ENCODE assay signal across 11 cellular contexts in genomic region chr14:77100961-77101360, GRCh38. TPM values are rescaled to one million over a fixed set of nuclear protein-coding genes. Genes with fewer than 3 reads are reported as not detected.
DNase-seq lines count a peak whose midpoint lies in the region; ATAC-seq and TF ChIP-seq lines count a peak whose summit lies in the region.
"Had no signal": no experiment of that assay in that cellular context is flagged by ENCODE, and none has a peak within 500 bp of the region (broad histone marks: within the 10 kb centered on the region; RNA-seq: fewer than 3 reads in every experiment).

No MANE protein-coding gene starts in this region.

- peak overlapping the region; percentile 41 for H3K9ac ChIP-seq in muscle layer of colon (ENCODE audit: low read length)

- H3K4me1 Mint-ChIP-seq in brain: peaks cover 97% of the 10 kb centered on the region

- H3K27ac Mint-ChIP-seq in brain: peak overlapping the region in 4 of 5 experiments; percentile 62 to 96 (median 80)
- H3K27ac Mint-ChIP-seq: activated naive CD8-positive, alpha-beta T cell had no signal

- no peaks in the 10 kb centered on the region for H3K9me3 Mint-ChIP-seq in brain

- TF ChIP-seq EP300 in upper lobe of left lung (IDR thresholded peaks at IDR 0.05): no peak

- intact Hi-C loops in left ventricle myocardium inferior (cut with micrococcal nuclease) (no loop called here), Right ventricle myocardium inferior (cut with DNase I) (no loop called here)

- H3K27ac ChIP-seq in left ventricle myocardium inferior (replicated peaks) (peak overlapping the region; percentile 98), muscle layer of colon (ENCODE audit: low read depth, low read length) (peak overlapping the region; percentile 62), upper lobe of left lung (peak overlapping the region in 3 of 4 donors; percentile 22 to 69 (median 50))

- H3K27me3 Mint-ChIP-seq in brain: peaks cover 10% of the 10 kb centered on the region
- H3K27me3 Mint-ChIP-seq: activated naive CD8-positive, alpha-beta T cell had no signal

- no peak for TF ChIP-seq POLR2A in upper lobe of left lung (IDR thresholded peaks at IDR 0.05)

- DNase-seq in left ventricle myocardium inferior (no peak), Right ventricle myocardium inferior (ENCODE audit: missing footprints) (no peak), upper lobe of left lung (no peak), NCI-H1417 (lab: John Stamatoyannopoulos, UW) (no peak), NK-92 (lab: John Stamatoyannopoulos, UW; ENCODE audit: unreplicated experiment) (no peak), NCI-H226 (no peak)
- DNase-seq: DMS53, NCI-H1105 treated with DMSO at 0.1 percent for 48 hours had no signal

- no peaks in the 10 kb centered on the region for H3K9me3 ChIP-seq in left ventricle myocardium inferior (replicated peaks)
- no peaks in the 10 kb centered on the region for H3K9me3 ChIP-seq in muscle layer of colon (ENCODE audit: low read length)
- no peaks in the 10 kb centered on the region for H3K9me3 ChIP-seq in upper lobe of left lung

- H3K4me3 Mint-ChIP-seq in brain: peak overlapping the region; percentile 30 to 88 (median 71)

- no peak for ATAC-seq in Right ventricle myocardium inferior
- ATAC-seq in upper lobe of left lung (ENCODE audit: low FRiP score in 2 of 2): no peak

- peak overlapping the region; percentile 84 for H3K4me3 ChIP-seq in left ventricle myocardium inferior
- no peak overlapping the region for H3K4me3 ChIP-seq in muscle layer of colon (ENCODE audit: low read depth in 1 of 2, low read length in 2 of 2)
- H3K4me3 ChIP-seq in upper lobe of left lung: no peak overlapping the region

- 40 to 55% methylated on average over 3 of the region's 3 CpGs for WGBS in upper lobe of left lung, 2 donors

- no peak for TF ChIP-seq CTCF in left ventricle myocardium inferior (IDR thresholded peaks at IDR 0.05; ENCODE audit: borderline replicate concordance)
- TF ChIP-seq CTCF in brain (conservative IDR thresholded peaks at IDR 0.05): no peak
- TF ChIP-seq CTCF in upper lobe of left lung (IDR thresholded peaks at IDR 0.05): no peak

- H3K4me1 ChIP-seq in left ventricle myocardium inferior (peaks cover 87% of the 10 kb centered on the region), muscle layer of colon (ENCODE audit: insufficient read depth, low read length) (peaks cover 85% of the 10 kb centered on the region), upper lobe of left lung (peaks cover 36 to 53% (median 42%) of the 10 kb centered on the region in 4 donors)

- H3K27me3 ChIP-seq in left ventricle myocardium inferior (ENCODE audit: low read depth): no peaks in the 10 kb centered on the region
- no peaks in the 10 kb centered on the region for H3K27me3 ChIP-seq in muscle layer of colon (ENCODE audit: control insufficient read depth in 1 of 2, insufficient read depth in 2 of 2, low read length in 2 of 2)
- H3K27me3 ChIP-seq in upper lobe of left lung: no peaks in the 10 kb centered on the region

- H3K36me3 Mint-ChIP-seq in brain: peaks cover 4% of the 10 kb centered on the region

- peaks cover 6% of the 10 kb centered on the region for H3K36me3 ChIP-seq in left ventricle myocardium inferior
- peaks cover 7% of the 10 kb centered on the region for H3K36me3 ChIP-seq in muscle layer of colon (ENCODE audit: insufficient read depth, low read length)
- H3K36me3 ChIP-seq in upper lobe of left lung: peaks cover 0 to 9% (median 1%) of the 10 kb centered on the region in 4 donors

RNA-seq across cellular contexts. Expression of gene CIPC, which starts 2.9 kb away (rescaled TPM):
- total RNA-seq in left ventricle myocardium inferior: 70.3 TPM
- total RNA-seq in Right ventricle myocardium inferior: 72.7 TPM
- 18.4 TPM for polyA plus RNA-seq in brain (ENCODE audit: insufficient read depth, low read depth, low replicate concordance)
- 10 to 100 TPM; 25.1 to 42.4 (median 32.7) TPM for total RNA-seq in upper lobe of left lung

RNA-seq across cellular contexts. Expression of gene ZDHHC22, which starts 40.6 kb away (rescaled TPM):
- not detected for total RNA-seq in left ventricle myocardium inferior
- not detected for total RNA-seq in Right ventricle myocardium inferior
- 30.2 TPM for polyA plus RNA-seq in brain (ENCODE audit: insufficient read depth, low read depth, low replicate concordance)
- under 1 TPM in 1 of 6 donors, not detected in 5; 0.06 TPM for total RNA-seq in upper lobe of left lung
